ENCODE assay signal across 30 cellular contexts in genomic region chr1:207856276-207857023, GRCh38. TPM values are rescaled to one million over a fixed set of nuclear protein-coding genes. Genes with fewer than 3 reads are reported as not detected.
DNase-seq lines count a peak whose midpoint lies in the region; ATAC-seq and TF ChIP-seq lines count a peak whose summit lies in the region.
"Had no signal": no experiment of that assay in that cellular context is flagged by ENCODE, and none has a peak within 500 bp of the region (broad histone marks: within the 10 kb centered on the region; RNA-seq: fewer than 3 reads in every experiment).

No MANE protein-coding gene starts in this region.

- H3K27ac ChIP-seq in endodermal cell (ENCODE audit: low read depth, low read length), result no peak overlapping the region
- H3K27ac ChIP-seq: KMS-11, lower lobe of right lung, right lobe of liver, SK-N-MC, transverse colon had no signal

- 83 to 92% methylated on average over 1 of the region's 1 CpG for WGBS in endodermal cell (ENCODE audit: insufficient coverage in 1 of 2, insufficient read length in 1 of 2), 2 experiments

- H3K9me3 Mint-ChIP-seq in activated naive CD8-positive, alpha-beta T cell treated with anti-CD3 and anti-CD28 coated beads, Interleukin-2, amount 10 ng/mL, durations not matched to agents 7 days and 5 days, result no peaks in the 10 kb centered on the region
- no peaks in the 10 kb centered on the region for H3K9me3 Mint-ChIP-seq in activated naive CD8-positive, alpha-beta T cell treated with anti-CD3 and anti-CD28 coated beads for 36 hours
- no peaks in the 10 kb centered on the region for H3K9me3 Mint-ChIP-seq in activated CD8-positive, alpha-beta memory T cell treated with anti-CD3 and anti-CD28 coated beads, Interleukin-2, amount 10 ng/mL, durations not matched to agents 7 days and 5 days (ENCODE audit: low read depth)
- no peaks in the 10 kb centered on the region for H3K9me3 Mint-ChIP-seq in endodermal cell
- H3K9me3 Mint-ChIP-seq: naive B cell had no signal

- H3K36me3 ChIP-seq in endodermal cell (ENCODE audit: control insufficient read depth, insufficient read depth, low read length), result no peaks in the 10 kb centered on the region
- H3K36me3 ChIP-seq: right lobe of liver, transverse colon had no signal

- H3K9me3 ChIP-seq in endodermal cell (ENCODE audit: control insufficient read depth, low read length), result no peaks in the 10 kb centered on the region
- H3K9me3 ChIP-seq: ascending aorta, esophagus muscularis mucosa, HAP-1, heart left ventricle, lower lobe of right lung, right lobe of liver, spleen, transverse colon had no signal

- peaks cover 32% of the 10 kb centered on the region for H3K36me3 Mint-ChIP-seq in activated naive CD8-positive, alpha-beta T cell treated with anti-CD3 and anti-CD28 coated beads, Interleukin-2, amount 10 ng/mL, durations not matched to agents 7 days and 5 days
- peaks cover 18% of the 10 kb centered on the region for H3K36me3 Mint-ChIP-seq in activated naive CD8-positive, alpha-beta T cell treated with anti-CD3 and anti-CD28 coated beads for 36 hours
- peaks cover 36% of the 10 kb centered on the region for H3K36me3 Mint-ChIP-seq in activated CD8-positive, alpha-beta memory T cell treated with anti-CD3 and anti-CD28 coated beads, Interleukin-2, amount 10 ng/mL, durations not matched to agents 7 days and 5 days
- no peaks in the 10 kb centered on the region for H3K36me3 Mint-ChIP-seq in endodermal cell (ENCODE audit: low read depth)

- H3K27me3 Mint-ChIP-seq in activated naive CD8-positive, alpha-beta T cell treated with anti-CD3 and anti-CD28 coated beads, Interleukin-2, amount 10 ng/mL, durations not matched to agents 7 days and 5 days, result no peaks in the 10 kb centered on the region
- no peaks in the 10 kb centered on the region for H3K27me3 Mint-ChIP-seq in activated naive CD8-positive, alpha-beta T cell treated with anti-CD3 and anti-CD28 coated beads for 36 hours
- no peaks in the 10 kb centered on the region for H3K27me3 Mint-ChIP-seq in activated CD8-positive, alpha-beta memory T cell treated with anti-CD3 and anti-CD28 coated beads, Interleukin-2, amount 10 ng/mL, durations not matched to agents 7 days and 5 days
- H3K27me3 Mint-ChIP-seq in endodermal cell (ENCODE audit: insufficient read depth), result no peaks in the 10 kb centered on the region
- H3K27me3 Mint-ChIP-seq: naive B cell, progenitor cell of endocrine pancreas had no signal

- H3K9ac ChIP-seq in endodermal cell (ENCODE audit: extremely low read depth, low read length, poor library complexity, severe bottlenecking), result no peak overlapping the region
- H3K9ac ChIP-seq: KMS-11 had no signal

- H3K4me1 Mint-ChIP-seq in activated naive CD8-positive, alpha-beta T cell treated with anti-CD3 and anti-CD28 coated beads, Interleukin-2, amount 10 ng/mL, durations not matched to agents 7 days and 5 days, result peaks cover 46% of the 10 kb centered on the region
- peaks cover 43% of the 10 kb centered on the region for H3K4me1 Mint-ChIP-seq in activated naive CD8-positive, alpha-beta T cell treated with anti-CD3 and anti-CD28 coated beads for 36 hours
- peaks cover 43% of the 10 kb centered on the region for H3K4me1 Mint-ChIP-seq in activated CD8-positive, alpha-beta memory T cell treated with anti-CD3 and anti-CD28 coated beads, Interleukin-2, amount 10 ng/mL, durations not matched to agents 7 days and 5 days
- peaks cover 7% of the 10 kb centered on the region for H3K4me1 Mint-ChIP-seq in endodermal cell

- ATAC-seq in activated naive CD8-positive, alpha-beta T cell treated with anti-CD3 and anti-CD28 coated beads, Interleukin-2, amount 10 ng/mL, durations not matched to agents 7 days and 5 days (ENCODE audit: low read depth), result no peak
- peak; percentile 48 for ATAC-seq in activated CD8-positive, alpha-beta memory T cell treated with anti-CD3 and anti-CD28 coated beads, Interleukin-2, amount 10 ng/mL, durations not matched to agents 7 days and 5 days
- ATAC-seq: heart left ventricle, lower lobe of right lung had no signal

- DNase-seq in activated naive CD8-positive, alpha-beta T cell treated with anti-CD3 and anti-CD28 coated beads, Interleukin-2, amount 10 ng/mL, durations not matched to agents 7 days and 5 days, result no peak
- DNase-seq in activated naive CD8-positive, alpha-beta T cell treated with anti-CD3 and anti-CD28 coated beads for 36 hours, result no peak
- DNase-seq in activated CD8-positive, alpha-beta memory T cell treated with anti-CD3 and anti-CD28 coated beads, Interleukin-2, amount 10 ng/mL, durations not matched to agents 7 days and 5 days, result no peak
- DNase-seq in endodermal cell, result peak; percentile 5
- peak; percentile 0 for DNase-seq in ureter (ENCODE audit: low spot score)
- no peak for DNase-seq in hypothalamus (lab: John Stamatoyannopoulos, UW)
- DNase-seq in DMS114 treated with DMSO at 0.1 percent for 48 hours (lab: John Stamatoyannopoulos, UW; ENCODE audit: unreplicated experiment), result no peak
- DNase-seq in kidney tubule cell (ENCODE audit: low spot score), result no peak
- DNase-seq: activated naive CD4-positive, alpha-beta T cell treated with anti-CD3 and anti-CD28 coated beads, Interleukin-2, amount 50 U/mL, for 16 hours; cortex of kidney; foreskin fibroblast; heart left ventricle; lower lobe of right lung; midbrain; naive B cell; NCI-H1436 treated with DMSO at 0.1 percent for 48 hours; NCI-H2081 treated with DMSO at 0.1 percent for 48 hours; NCI-H2227 treated with DMSO at 0.1 percent for 48 hours; NCI-H526; nucleus accumbens; right lobe of liver; spleen; transverse colon had no signal

- H3K27ac Mint-ChIP-seq in activated naive CD8-positive, alpha-beta T cell treated with anti-CD3 and anti-CD28 coated beads, Interleukin-2, amount 10 ng/mL, durations not matched to agents 7 days and 5 days, result peak overlapping the region; percentile 0
- no peak overlapping the region for H3K27ac Mint-ChIP-seq in activated naive CD8-positive, alpha-beta T cell treated with anti-CD3 and anti-CD28 coated beads for 36 hours
- H3K27ac Mint-ChIP-seq in activated CD8-positive, alpha-beta memory T cell treated with anti-CD3 and anti-CD28 coated beads, Interleukin-2, amount 10 ng/mL, durations not matched to agents 7 days and 5 days, result peak overlapping the region; percentile 17
- no peak overlapping the region for H3K27ac Mint-ChIP-seq in endodermal cell
- H3K27ac Mint-ChIP-seq: progenitor cell of endocrine pancreas had no signal

- POLR2A ChIA-PET in activated naive CD8-positive, alpha-beta T cell treated with anti-CD3 and anti-CD28 coated beads, Interleukin-2, amount 10 ng/mL, durations not matched to agents 7 days and 5 days (lab: Charles Lee), result interaction anchor here (0.8 to 0.9 kb wide), 2 partner anchors 12 to 32 kb away, joined by 3 read pairs; no protein-coding TSS in a partner anchor

- no peak for TF ChIP-seq CTCF in endodermal cell (conservative IDR thresholded peaks at IDR 0.05)

- no peak overlapping the region for H3K4me3 Mint-ChIP-seq in activated naive CD8-positive, alpha-beta T cell treated with anti-CD3 and anti-CD28 coated beads, Interleukin-2, amount 10 ng/mL, durations not matched to agents 7 days and 5 days
- no peak overlapping the region for H3K4me3 Mint-ChIP-seq in activated naive CD8-positive, alpha-beta T cell treated with anti-CD3 and anti-CD28 coated beads for 36 hours
- H3K4me3 Mint-ChIP-seq in activated CD8-positive, alpha-beta memory T cell treated with anti-CD3 and anti-CD28 coated beads, Interleukin-2, amount 10 ng/mL, durations not matched to agents 7 days and 5 days, result no peak overlapping the region
- H3K4me3 Mint-ChIP-seq in endodermal cell, result no peak overlapping the region
- H3K4me3 Mint-ChIP-seq: naive B cell had no signal

- H3K4me3 ChIP-seq in endodermal cell (ENCODE audit: low read length), result no peak overlapping the region
- H3K4me3 ChIP-seq: ascending aorta, esophagus muscularis mucosa, HAP-1, heart left ventricle, lower lobe of right lung, right lobe of liver, SK-N-MC, spleen, transverse colon had no signal

- CTCF ChIA-PET in activated CD8-positive, alpha-beta memory T cell treated with anti-CD3 and anti-CD28 coated beads, Interleukin-2, amount 10 ng/mL, durations not matched to agents 7 days and 5 days (lab: Charles Lee), result interaction anchor here (1.1 to 2.2 kb wide), 7 partner anchors 13 to 59 kb away, joined by 3 to 9 read pairs (median 5); no protein-coding TSS in a partner anchor

- H3K27me3 ChIP-seq in endodermal cell (ENCODE audit: control insufficient read depth, insufficient read depth, low read length, poor library complexity, severe bottlenecking), result no peaks in the 10 kb centered on the region
- H3K27me3 ChIP-seq: ascending aorta, esophagus muscularis mucosa, heart left ventricle, right lobe of liver, spleen, transverse colon had no signal

- peaks cover 4% of the 10 kb centered on the region for H3K4me1 ChIP-seq in endodermal cell (ENCODE audit: control insufficient read depth, insufficient read depth, low read length)
- H3K4me1 ChIP-seq: HAP-1 had no signal

RNA-seq across cellular contexts. Expression of gene CD34, which starts 54.5 kb away (rescaled TPM):
- total RNA-seq in activated naive CD8-positive, alpha-beta T cell treated with anti-CD3 and anti-CD28 coated beads, Interleukin-2, amount 10 ng/mL, durations not matched to agents 7 days and 5 days, result not detected
- total RNA-seq in activated naive CD8-positive, alpha-beta T cell treated with anti-CD3 and anti-CD28 coated beads for 36 hours, result under 1 TPM in 1 of 2 experiments, not detected in 1; 0.02 TPM
- total RNA-seq in activated CD8-positive, alpha-beta memory T cell treated with anti-CD3 and anti-CD28 coated beads, Interleukin-2, amount 10 ng/mL, durations not matched to agents 7 days and 5 days, result under 1 TPM; 0.02 to 0.06 TPM
- total RNA-seq in endodermal cell (1 to 10 TPM; 1.6 to 6.9 TPM), ureter (40.9 TPM)
- 1.2 TPM for polyA plus RNA-seq in endodermal cell (2013, experiment 1 of 2)
- 0.99 TPM for polyA plus RNA-seq in endodermal cell (2013, experiment 2 of 2)
- total RNA-seq: A673 had no signal

Comparison
In these comparisons a context has a peak if more than half of its experiments do, and no peak if none do; other contexts are left out.
1. H3K27ac Mint-ChIP-seq: peak in activated naive CD8-positive, alpha-beta T cell treated with anti-CD3 and anti-CD28 coated beads, Interleukin-2, amount 10 ng/mL, durations not matched to agents 7 days and 5 days (single experiment) and activated CD8-positive, alpha-beta memory T cell treated with anti-CD3 and anti-CD28 coated beads, Interleukin-2, amount 10 ng/mL, durations not matched to agents 7 days and 5 days (single experiment); none in activated naive CD8-positive, alpha-beta T cell treated with anti-CD3 and anti-CD28 coated beads for 36 hours (single experiment) and endodermal cell (single experiment).
2. DNase-seq: peak in endodermal cell (single experiment) and ureter (single experiment); none in activated naive CD8-positive, alpha-beta T cell treated with anti-CD3 and anti-CD28 coated beads, Interleukin-2, amount 10 ng/mL, durations not matched to agents 7 days and 5 days (single experiment), activated naive CD8-positive, alpha-beta T cell treated with anti-CD3 and anti-CD28 coated beads for 36 hours (single experiment), activated CD8-positive, alpha-beta memory T cell treated with anti-CD3 and anti-CD28 coated beads, Interleukin-2, amount 10 ng/mL, durations not matched to agents 7 days and 5 days (single experiment), hypothalamus (0 of 51), DMS114 treated with DMSO at 0.1 percent for 48 hours (single experiment) and kidney tubule cell (single experiment).